Comparison of ENCODE assay signal across 6 cellular contexts in the genomic region with DNA sequence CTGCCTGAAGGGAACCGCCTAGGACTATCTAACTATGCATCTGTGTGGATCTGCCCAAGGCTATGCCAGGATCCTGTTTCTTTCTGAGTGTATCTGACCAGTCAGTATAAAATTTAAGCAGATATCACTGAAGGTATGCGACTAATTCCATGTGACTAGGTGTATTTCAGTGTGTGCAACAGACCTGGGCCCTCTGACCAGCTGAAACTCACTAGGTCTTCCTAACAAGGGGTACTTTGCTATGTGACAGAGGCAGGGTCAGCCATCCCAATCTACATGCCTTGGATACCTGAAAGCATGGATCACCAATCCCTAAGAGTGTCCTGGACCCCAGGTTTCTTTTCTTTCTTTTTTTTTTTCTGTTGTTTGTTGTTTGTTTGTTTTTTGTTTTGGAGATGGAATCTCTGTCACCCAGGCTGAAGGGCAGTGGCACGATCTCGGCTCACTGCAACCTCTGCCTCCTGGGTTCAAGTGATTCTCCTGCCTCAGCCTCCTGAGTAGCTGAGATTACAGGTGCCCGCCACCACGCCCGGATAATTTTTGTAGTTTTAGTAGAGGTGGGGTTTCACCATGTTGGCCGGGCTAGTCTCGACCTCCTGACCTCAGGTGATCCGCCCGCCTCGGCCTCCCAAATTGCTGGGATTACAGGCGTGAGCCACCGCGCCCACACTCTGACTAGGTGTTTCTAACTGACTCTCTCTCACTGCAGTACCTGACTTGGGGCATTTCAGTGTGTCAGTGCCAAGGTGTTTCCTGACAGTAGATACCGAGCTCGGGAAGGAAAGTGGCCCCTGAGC.
"Had no signal": no experiment of that assay in that cellular context is flagged by ENCODE, and none has a peak within 500 bp of the region (broad histone marks: within the 10 kb centered on the region; RNA-seq: fewer than 3 reads in every experiment).

No MANE protein-coding gene starts in this region.

- H3K27ac ChIP-seq: psoas muscle, VCaP had no signal

- H3K36me3 Mint-ChIP-seq: activated naive CD4-positive, alpha-beta T cell treated with anti-CD3 and anti-CD28 coated beads, Interleukin-2, amount 50 U/mL, for 72 hours had no signal

- H3K27me3 Mint-ChIP-seq: T-cell had no signal

- ATAC-seq: activated naive CD4-positive, alpha-beta T cell treated with anti-CD3 and anti-CD28 coated beads, Interleukin-2, amount 50 U/mL, for 72 hours had no signal

- H3K4me3 ChIP-seq: psoas muscle had no signal

- H3K4me1 ChIP-seq: psoas muscle had no signal

- H3K9me3 ChIP-seq: psoas muscle had no signal

- H3K9me3 Mint-ChIP-seq: activated naive CD4-positive, alpha-beta T cell treated with anti-CD3 and anti-CD28 coated beads, Interleukin-2, amount 50 U/mL, for 72 hours; T-cell had no signal

- DNase-seq: foreskin melanocyte, nucleus accumbens had no signal
